2 cellular contexts compared by ENCODE assay signal in genomic region chr19:51807111-51807701, GRCh38.
TF ChIP-seq lines count a peak whose summit lies in the region.

No MANE protein-coding gene starts in this region.

TF ChIP-seq in SK-N-SH, 30 proteins besides CTCF, POLR2A, EP300 and RAD21 (continued from another document):
- TF ChIP-seq ZBTB33 (IDR thresholded peaks at IDR 0.05; ENCODE audit: borderline replicate concordance, low read depth) (no peak), SIN3A (IDR thresholded peaks at IDR 0.05; ENCODE audit: borderline replicate concordance, low read depth, low read length) (no peak), USF2 (IDR thresholded peaks at IDR 0.05; ENCODE audit: borderline replicate concordance, low read depth, low read length) (no peak), EZH2phosphoT487 (IDR thresholded peaks at IDR 0.05; ENCODE audit: borderline replicate concordance, low read depth) (no peak), YY1 (IDR thresholded peaks at IDR 0.05; ENCODE audit: low read depth) (no peak), MAX (IDR thresholded peaks at IDR 0.05; ENCODE audit: low read depth) (no peak), FOSL2 (IDR thresholded peaks at IDR 0.05; ENCODE audit: borderline replicate concordance, low read depth) (no peak), PBX3 (IDR thresholded peaks at IDR 0.05) (no peak), RXRA (IDR thresholded peaks at IDR 0.05; ENCODE audit: borderline replicate concordance, low read depth) (no peak), RCOR1 (IDR thresholded peaks at IDR 0.05; ENCODE audit: low read length) (no peak), SMC3 (IDR thresholded peaks at IDR 0.05; ENCODE audit: low read depth, low read length) (no peak), MXI1 (IDR thresholded peaks at IDR 0.05; ENCODE audit: low read depth, low read length) (no peak)
- TF ChIP-seq, protein P1, sequence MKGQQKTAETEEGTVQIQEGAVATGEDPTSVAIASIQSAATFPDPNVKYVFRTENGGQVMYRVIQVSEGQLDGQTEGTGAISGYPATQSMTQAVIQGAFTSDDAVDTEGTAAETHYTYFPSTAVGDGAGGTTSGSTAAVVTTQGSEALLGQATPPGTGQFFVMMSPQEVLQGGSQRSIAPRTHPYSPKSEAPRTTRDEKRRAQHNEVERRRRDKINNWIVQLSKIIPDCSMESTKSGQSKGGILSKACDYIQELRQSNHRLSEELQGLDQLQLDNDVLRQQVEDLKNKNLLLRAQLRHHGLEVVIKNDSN (IDR thresholded peaks at IDR 0.05; ENCODE audit: borderline replicate concordance, low read depth), result no peak

TF ChIP-seq in SK-N-SH treated with all-trans-retinoic acid at 6 μM for 48 hours, 23 proteins besides CTCF, POLR2A, EP300 and RAD21 (continued from another document):
- TF ChIP-seq, protein P2, sequence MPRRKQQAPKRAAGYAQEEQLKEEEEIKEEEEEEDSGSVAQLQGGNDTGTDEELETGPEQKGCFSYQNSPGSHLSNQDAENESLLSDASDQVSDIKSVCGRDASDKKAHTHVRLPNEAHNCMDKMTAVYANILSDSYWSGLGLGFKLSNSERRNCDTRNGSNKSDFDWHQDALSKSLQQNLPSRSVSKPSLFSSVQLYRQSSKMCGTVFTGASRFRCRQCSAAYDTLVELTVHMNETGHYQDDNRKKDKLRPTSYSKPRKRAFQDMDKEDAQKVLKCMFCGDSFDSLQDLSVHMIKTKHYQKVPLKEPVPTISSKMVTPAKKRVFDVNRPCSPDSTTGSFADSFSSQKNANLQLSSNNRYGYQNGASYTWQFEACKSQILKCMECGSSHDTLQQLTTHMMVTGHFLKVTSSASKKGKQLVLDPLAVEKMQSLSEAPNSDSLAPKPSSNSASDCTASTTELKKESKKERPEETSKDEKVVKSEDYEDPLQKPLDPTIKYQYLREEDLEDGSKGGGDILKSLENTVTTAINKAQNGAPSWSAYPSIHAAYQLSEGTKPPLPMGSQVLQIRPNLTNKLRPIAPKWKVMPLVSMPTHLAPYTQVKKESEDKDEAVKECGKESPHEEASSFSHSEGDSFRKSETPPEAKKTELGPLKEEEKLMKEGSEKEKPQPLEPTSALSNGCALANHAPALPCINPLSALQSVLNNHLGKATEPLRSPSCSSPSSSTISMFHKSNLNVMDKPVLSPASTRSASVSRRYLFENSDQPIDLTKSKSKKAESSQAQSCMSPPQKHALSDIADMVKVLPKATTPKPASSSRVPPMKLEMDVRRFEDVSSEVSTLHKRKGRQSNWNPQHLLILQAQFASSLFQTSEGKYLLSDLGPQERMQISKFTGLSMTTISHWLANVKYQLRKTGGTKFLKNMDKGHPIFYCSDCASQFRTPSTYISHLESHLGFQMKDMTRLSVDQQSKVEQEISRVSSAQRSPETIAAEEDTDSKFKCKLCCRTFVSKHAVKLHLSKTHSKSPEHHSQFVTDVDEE (CRISPR knock-in tag; IDR thresholded peaks at IDR 0.05), result no peak
- TF ChIP-seq ZNF8 (CRISPR knock-in tag; IDR thresholded peaks at IDR 0.05) (no peak), BACH2 (CRISPR knock-in tag; IDR thresholded peaks at IDR 0.05; ENCODE audit: borderline replicate concordance) (no peak), ZFP3 (CRISPR knock-in tag; IDR thresholded peaks at IDR 0.05) (no peak), GLIS3 (CRISPR knock-in tag; IDR thresholded peaks at IDR 0.05) (no peak), TCF4 (CRISPR knock-in tag; IDR thresholded peaks at IDR 0.05; ENCODE audit: borderline replicate concordance) (no peak), ISL1 (CRISPR knock-in tag; IDR thresholded peaks at IDR 0.05) (no peak), PPARA (CRISPR knock-in tag; IDR thresholded peaks at IDR 0.05; ENCODE audit: borderline replicate concordance) (no peak), RARB (CRISPR knock-in tag; IDR thresholded peaks at IDR 0.05) (no peak)
- TF ChIP-seq, protein P3, sequence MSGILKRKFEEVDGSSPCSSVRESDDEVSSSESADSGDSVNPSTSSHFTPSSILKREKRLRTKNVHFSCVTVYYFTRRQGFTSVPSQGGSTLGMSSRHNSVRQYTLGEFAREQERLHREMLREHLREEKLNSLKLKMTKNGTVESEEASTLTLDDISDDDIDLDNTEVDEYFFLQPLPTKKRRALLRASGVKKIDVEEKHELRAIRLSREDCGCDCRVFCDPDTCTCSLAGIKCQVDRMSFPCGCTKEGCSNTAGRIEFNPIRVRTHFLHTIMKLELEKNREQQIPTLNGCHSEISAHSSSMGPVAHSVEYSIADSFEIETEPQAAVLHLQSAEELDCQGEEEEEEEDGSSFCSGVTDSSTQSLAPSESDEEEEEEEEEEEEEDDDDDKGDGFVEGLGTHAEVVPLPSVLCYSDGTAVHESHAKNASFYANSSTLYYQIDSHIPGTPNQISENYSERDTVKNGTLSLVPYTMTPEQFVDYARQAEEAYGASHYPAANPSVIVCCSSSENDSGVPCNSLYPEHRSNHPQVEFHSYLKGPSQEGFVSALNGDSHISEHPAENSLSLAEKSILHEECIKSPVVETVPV (CRISPR knock-in tag; IDR thresholded peaks at IDR 0.05), result no peak
- TF ChIP-seq, protein P4, sequence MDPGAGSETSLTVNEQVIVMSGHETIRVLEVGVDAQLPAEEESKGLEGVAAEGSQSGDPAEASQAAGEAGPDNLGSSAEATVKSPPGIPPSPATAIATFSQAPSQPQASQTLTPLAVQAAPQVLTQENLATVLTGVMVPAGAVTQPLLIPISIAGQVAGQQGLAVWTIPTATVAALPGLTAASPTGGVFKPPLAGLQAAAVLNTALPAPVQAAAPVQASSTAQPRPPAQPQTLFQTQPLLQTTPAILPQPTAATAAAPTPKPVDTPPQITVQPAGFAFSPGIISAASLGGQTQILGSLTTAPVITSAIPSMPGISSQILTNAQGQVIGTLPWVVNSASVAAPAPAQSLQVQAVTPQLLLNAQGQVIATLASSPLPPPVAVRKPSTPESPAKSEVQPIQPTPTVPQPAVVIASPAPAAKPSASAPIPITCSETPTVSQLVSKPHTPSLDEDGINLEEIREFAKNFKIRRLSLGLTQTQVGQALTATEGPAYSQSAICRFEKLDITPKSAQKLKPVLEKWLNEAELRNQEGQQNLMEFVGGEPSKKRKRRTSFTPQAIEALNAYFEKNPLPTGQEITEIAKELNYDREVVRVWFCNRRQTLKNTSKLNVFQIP (CRISPR knock-in tag; IDR thresholded peaks at IDR 0.05; ENCODE audit: borderline replicate concordance, low read depth), result no peak
